ENCODE assay signal across 21 cellular contexts in the genomic region with DNA sequence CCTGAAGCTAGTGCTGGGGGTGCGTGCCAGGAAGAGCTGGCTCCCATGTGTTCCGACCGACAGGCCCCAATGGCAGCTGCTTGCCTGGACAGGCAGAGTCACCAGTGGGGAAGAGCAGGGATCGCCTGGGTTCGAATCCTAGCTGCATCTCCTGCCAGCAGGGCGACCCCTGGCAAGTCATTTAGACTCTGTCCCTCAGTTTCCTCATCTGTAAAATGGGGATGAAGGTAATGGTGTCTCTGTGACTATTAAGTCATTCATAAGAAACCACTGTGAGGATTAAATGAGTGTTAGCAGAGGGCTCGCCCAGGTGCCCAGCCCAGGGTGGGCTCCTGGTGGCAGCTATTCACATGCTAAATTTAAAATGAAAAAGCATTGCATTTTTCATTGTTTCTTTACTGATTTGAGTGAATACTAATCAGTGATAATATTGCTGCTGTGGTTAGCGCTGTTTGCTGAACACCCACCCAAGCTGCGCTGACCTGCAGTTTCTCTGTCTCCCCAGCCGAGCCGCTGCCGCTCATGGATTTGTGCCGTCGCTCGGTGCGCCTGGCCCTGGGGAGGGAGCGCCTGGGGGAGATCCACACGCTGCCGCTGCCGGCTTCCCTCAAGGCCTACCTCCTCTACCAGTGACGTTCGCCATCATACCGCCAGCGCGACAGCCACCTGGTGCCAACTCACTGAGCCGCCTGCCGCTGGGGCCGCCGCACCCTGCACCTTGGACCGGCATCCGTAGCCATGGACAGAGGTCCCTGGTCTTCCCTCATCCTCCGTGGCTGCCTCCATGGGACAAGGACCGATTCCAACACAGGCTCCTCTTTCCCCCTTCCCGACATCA.
DNase-seq lines count a peak whose midpoint lies in the region; ATAC-seq, FAIRE-seq and TF ChIP-seq lines count a peak whose summit lies in the region.
"Had no signal": no experiment of that assay in that cellular context is flagged by ENCODE, and none has a peak within 500 bp of the region (broad histone marks: within the 10 kb centered on the region; RNA-seq: fewer than 3 reads in every experiment).

No MANE protein-coding gene starts in this region.

- no peaks in the 10 kb centered on the region for H3K36me3 Mint-ChIP-seq in neural crest cell (ENCODE audit: low read depth)
- H3K36me3 Mint-ChIP-seq: CD4-positive, alpha-beta memory T cell had no signal

- H3K14ac ChIP-seq in IMR-90 (replicated peaks; ENCODE audit: low read depth, low read length), result no peak overlapping the region
- H3K14ac ChIP-seq in H1 (ENCODE audit: insufficient read length), result no peak overlapping the region

- H2AFZ ChIP-seq in IMR-90 (replicated peaks; ENCODE audit: low read length, poor library complexity), result peak overlapping the region; percentile 72
- no peak overlapping the region for H2AFZ ChIP-seq in H1 (ENCODE audit: low read length)
- no peak overlapping the region for H2AFZ ChIP-seq in mammary epithelial cell (ENCODE audit: low read depth, low read length)
- H2AFZ ChIP-seq: GM23338 had no signal

- H3K18ac ChIP-seq in IMR-90 (ENCODE audit: low read depth, low read length) (no peak overlapping the region), H1 (ENCODE audit: extremely low read depth, low read length) (no peak overlapping the region)

- H2BK20ac ChIP-seq in IMR-90 (ENCODE audit: low read depth, low read length) (no peak overlapping the region), H1 (ENCODE audit: low read length) (no peak overlapping the region)

- no peak overlapping the region for H3K23ac ChIP-seq in IMR-90 (ENCODE audit: low read depth, low read length)
- no peak overlapping the region for H3K23ac ChIP-seq in H1 (ENCODE audit: insufficient read length)

- peaks cover 2% of the 10 kb centered on the region for H3K27me3 Mint-ChIP-seq in neural crest cell (ENCODE audit: low read depth)
- H3K27me3 Mint-ChIP-seq: CD4-positive, alpha-beta memory T cell; IgD-negative memory B cell had no signal

- TF ChIP-seq POLR2A in IMR-90 (IDR thresholded peaks at IDR 0.05; ENCODE audit: low read depth, low read length) (no peak), H1 (IDR thresholded peaks at IDR 0.05; ENCODE audit: control extremely low read depth in 1 of 2, low read depth in 2 of 2, low read length in 2 of 2) (no peak)

- H4K20me1 ChIP-seq in BLaER1 (peaks cover 9% of the 10 kb centered on the region; the same call in 1 of the 2 replicates), IMR-90 (ENCODE audit: insufficient read depth, low read length) (peaks cover 58% of the 10 kb centered on the region), H1 (replicated peaks in 1 of 2; ENCODE audit: control insufficient read depth in 1 of 2, insufficient read depth in 2 of 2, low read length in 2 of 2) (peaks cover 0 to 1% of the 10 kb centered on the region in 2 experiments), mammary epithelial cell (ENCODE audit: insufficient read depth, low read length) (peaks cover 1% of the 10 kb centered on the region)

- no peak for FAIRE-seq in H1 (lab: Jason Lieb, UNC)
- FAIRE-seq: A204.1 had no signal

- H3K4me1 Mint-ChIP-seq in neural crest cell, result peaks cover 13% of the 10 kb centered on the region

- H4K8ac ChIP-seq in IMR-90 (ENCODE audit: low read depth in 2 of 2, low read length in 2 of 2) (no peak overlapping the region), H1 (ENCODE audit: extremely low read depth, insufficient read depth, low read length) (peak overlapping the region; percentile 42; the same call in 1 of the 2 replicates)

- H3K27me3 ChIP-seq in BLaER1, result no peaks in the 10 kb centered on the region
- no peaks in the 10 kb centered on the region for H3K27me3 ChIP-seq in IMR-90 (ENCODE audit: control insufficient read depth, insufficient read depth, low read length)
- no peaks in the 10 kb centered on the region for H3K27me3 ChIP-seq in H1 (replicated peaks in 1 of 4; ENCODE audit: control insufficient read depth in 3 of 4, extremely low read depth in 1 of 4, insufficient read depth in 3 of 4, low read length in 3 of 4)
- H3K27me3 ChIP-seq in mammary epithelial cell (ENCODE audit: insufficient read depth, low read length), result no peaks in the 10 kb centered on the region

- H2AK5ac ChIP-seq in IMR-90 (ENCODE audit: low read depth, low read length), result no peak overlapping the region
- no peak overlapping the region for H2AK5ac ChIP-seq in H1 (ENCODE audit: low read depth, low read length)

- TF ChIP-seq CTCF in IMR-90 (conservative IDR thresholded peaks at IDR 0.05; ENCODE audit: low read depth, low read length) (no peak), H1 (IDR thresholded peaks at IDR 0.05; ENCODE audit: control extremely low read depth in 1 of 3, insufficient read depth in 1 of 3, low read depth in 1 of 3, low read length in 3 of 3) (no peak), neural crest cell (conservative IDR thresholded peaks at IDR 0.05) (no peak), mammary epithelial cell (conservative IDR thresholded peaks at IDR 0.05 in 1 of 2, IDR thresholded peaks at IDR 0.05 in 1 of 2; ENCODE audit: extremely low read depth in 1 of 2, insufficient read depth in 1 of 2, low read depth in 1 of 2, low read length in 2 of 2) (no peak)

- H2BK12ac ChIP-seq in H1 (ENCODE audit: low read depth, low read length), result no peak overlapping the region

- in situ Hi-C loops in IMR-90 (cut with MboI; ENCODE audit: low sequenced_read_pairs), result no loop called here
- in situ Hi-C loops in mammary epithelial cell (cut with MboI; ENCODE audit: low sequenced_read_pairs in 2 of 2), result loop anchor here in 1 of 2 donors (25.0 kb wide), 1 partner anchor 105 kb away; no protein-coding TSS in a partner anchor

- no peak overlapping the region for H3K4me3 ChIP-seq in BLaER1
- no peak overlapping the region for H3K4me3 ChIP-seq in IMR-90 (ENCODE audit: insufficient read depth, low read depth, low read length)
- no peak overlapping the region for H3K4me3 ChIP-seq in H1 (ENCODE audit: extremely low read depth in 1 of 4, insufficient read depth in 2 of 4, low read depth in 3 of 4, low read length in 4 of 4)
- H3K4me3 ChIP-seq in mammary epithelial cell (replicated peaks in 1 of 3; ENCODE audit: insufficient read depth in 1 of 3, low read depth in 2 of 3, low read length in 3 of 3), result no peak overlapping the region
- H3K4me3 ChIP-seq: GM23338 had no signal

- no peak for ATAC-seq in IMR-90 (ENCODE audit: low read depth)
- ATAC-seq in GM18519 (IDR thresholded peaks at IDR 0.05; ENCODE audit: low FRiP score, unreplicated experiment), result no peak
- no peak for ATAC-seq in HG02678 (IDR thresholded peaks at IDR 0.05; ENCODE audit: unreplicated experiment)
- ATAC-seq: GM23338, SK-N-SH treated with all-trans-retinoic acid at 6 μM for 48 hours had no signal

- H2BK15ac ChIP-seq in IMR-90 (ENCODE audit: low read depth, low read length), result no peak overlapping the region
- no peak overlapping the region for H2BK15ac ChIP-seq in H1 (ENCODE audit: low read length)

- peaks cover 23% of the 10 kb centered on the region for H3K9me1 ChIP-seq in IMR-90 (ENCODE audit: insufficient read depth, low read length)

- H3K56ac ChIP-seq in IMR-90 (ENCODE audit: extremely low read depth, insufficient read depth, low read length) (no peak overlapping the region), H1 (replicated peaks; ENCODE audit: insufficient read length, low read depth, low read length) (no peak overlapping the region)

- no peaks in the 10 kb centered on the region for H3K79me2 ChIP-seq in H1 (ENCODE audit: control insufficient read depth in 1 of 2, insufficient read depth in 2 of 2, low read length in 2 of 2)
- peaks cover 16% of the 10 kb centered on the region for H3K79me2 ChIP-seq in mammary epithelial cell (ENCODE audit: insufficient read depth, low read length)

- no peaks in the 10 kb centered on the region for H3K9me3 Mint-ChIP-seq in neural crest cell
- H3K9me3 Mint-ChIP-seq: CD4-positive, alpha-beta memory T cell; GM23338; IgD-negative memory B cell had no signal

- CTCF ChIA-PET in IMR-90 (lab: Yijun Ruan, JAX), result no interaction called here
- CTCF ChIA-PET in H1 (lab: Charles Lee; ENCODE audit: partially characterized antibody), result interaction anchor here (0.6 to 1.7 kb wide), 4 partner anchors 12 to 76 kb away, joined by 3 to 4 read pairs (median 3); no protein-coding TSS in a partner anchor
- CTCF ChIA-PET in mammary epithelial cell (lab: Charles Lee; ENCODE audit: low non-redundant PET), result interaction anchor here (0.6 kb wide), 1 partner anchor 93 kb away, joined by 3 read pairs; no protein-coding TSS in a partner anchor

- H3K23me2 ChIP-seq in H1 (ENCODE audit: low read depth, low read length), result no peaks in the 10 kb centered on the region

- 94% methylated on average over 19 of the region's 34 CpGs; no CpG with 5 or more reads in 1 of the 2 experiments for WGBS in IMR-90 (ENCODE audit: extremely low coverage in 2 of 2, insufficient read length in 1 of 2), 2 experiments
- WGBS in H1 (ENCODE audit: extremely low coverage in 1 of 2, insufficient coverage in 1 of 2, insufficient read length in 1 of 2, insufficient replicate concordance in 2 of 2, low coverage in 1 of 2, low lambda C conversion rate in 2 of 2, missing lambda C conversion rate in 1 of 2), 2 experiments, result 92% methylated on average over 33 of the region's 34 CpGs; no CpG with 5 or more reads in 1 of the 2 experiments
- 97% methylated on average over 34 of the region's 34 CpGs for WGBS in mammary epithelial cell (ENCODE audit: low coverage, missing lambda C conversion rate)

- dilution Hi-C loops in IMR-90 (cut with HindIII; ENCODE audit: low sequenced_read_pairs, unreplicated experiment) (no loop called here), mammary epithelial cell (cut with HindIII; ENCODE audit: low sequenced_read_pairs) (no loop called here)

- H3K4me3 Mint-ChIP-seq in neural crest cell, result no peak overlapping the region
- H3K4me3 Mint-ChIP-seq: CD4-positive, alpha-beta memory T cell; GM23338; IgD-negative memory B cell had no signal

- no peak for TF ChIP-seq RAD21 in IMR-90 (IDR thresholded peaks at IDR 0.05; ENCODE audit: low read length)
- TF ChIP-seq RAD21 in H1 (IDR thresholded peaks at IDR 0.05 in 1 of 2, conservative IDR thresholded peaks at IDR 0.05 in 1 of 2; ENCODE audit: low read depth in 2 of 2, low read length in 2 of 2), result no peak

- no peak overlapping the region for H2AK9ac ChIP-seq in IMR-90 (replicated peaks; ENCODE audit: low read depth, low read length, poor library complexity)

- intact Hi-C loops in IMR-90 (cut with micrococcal nuclease) (no loop called here), mammary epithelial cell (cut with micrococcal nuclease) (no loop called here)

- peaks cover 14 to 65% of the 10 kb centered on the region in 2 experiments for H3K79me1 ChIP-seq in IMR-90 (ENCODE audit: low read depth in 1 of 2, low read length in 2 of 2)
- no peaks in the 10 kb centered on the region; the same call in 1 of the 2 replicates for H3K79me1 ChIP-seq in H1 (ENCODE audit: low read depth, low read length)

- peak overlapping the region; percentile 35 for H3K27ac Mint-ChIP-seq in neural crest cell (ENCODE audit: unreplicated experiment)
- H3K27ac Mint-ChIP-seq: GM23338, IgD-negative memory B cell had no signal

- H2BK120ac ChIP-seq in IMR-90 (ENCODE audit: low read depth, low read length) (no peak overlapping the region), H1 (replicated peaks; ENCODE audit: low read depth, low read length) (no peak overlapping the region)

- BruUV-seq in IMR-90 (replicated peaks; lab: Mats Ljungman, UMichigan) (no TSS peak), mammary epithelial cell (replicated peaks; lab: Mats Ljungman, UMichigan) (no TSS peak)

- DNase-seq in IMR-90 (no peak), H1 (ENCODE audit: low read depth in 1 of 2, low spot score in 2 of 2) (no peak), neural crest cell (ENCODE audit: low read depth, low spot score) (no peak), mammary epithelial cell (no peak), mucosa of gallbladder (ENCODE audit: low spot score) (no peak)
- DNase-seq: C1 segment of cervical spinal cord; CD4-positive, alpha-beta memory T cell; COR-L47; DMS53; HCEC 1CT; Karpas-422; NCI-H1105 treated with DMSO at 0.1 percent for 48 hours; NCI-H2029; NCI-H526 treated with DMSO at 0.1 percent for 48 hours had no signal

- H3K9ac ChIP-seq in BLaER1 (no peak overlapping the region), IMR-90 (ENCODE audit: low read depth, low read length) (no peak overlapping the region), H1 (replicated peaks in 1 of 4; ENCODE audit: extremely low read depth in 1 of 4, low read depth in 3 of 4, low read length in 3 of 4) (no peak overlapping the region), mammary epithelial cell (ENCODE audit: insufficient read depth, low read length) (no peak overlapping the region)

- H3K9me3 ChIP-seq in BLaER1 (no peaks in the 10 kb centered on the region), IMR-90 (ENCODE audit: control insufficient read depth, insufficient read depth, low read length) (no peaks in the 10 kb centered on the region), H1 (ENCODE audit: insufficient read depth in 2 of 2, low read depth in 1 of 2, low read length in 1 of 2) (no peaks in the 10 kb centered on the region), mammary epithelial cell (replicated peaks; ENCODE audit: insufficient read depth, low read length) (no peaks in the 10 kb centered on the region)

- POLR2A ChIA-PET in IMR-90 (lab: Charles Lee; ENCODE audit: unreplicated experiment), result no interaction called here
- POLR2A ChIA-PET in H1 (lab: Charles Lee; ENCODE audit: partially characterized antibody), result interaction anchor here (0.9 to 1.0 kb wide), 2 partner anchors 15 to 17 kb away, joined by 3 read pairs; no protein-coding TSS in a partner anchor

- no peak overlapping the region for H4K5ac ChIP-seq in IMR-90 (ENCODE audit: low read depth, low read length)
- no peak overlapping the region for H4K5ac ChIP-seq in H1 (ENCODE audit: insufficient read length, low read depth, low read length)

- H3K4me2 ChIP-seq in BLaER1, result peak overlapping the region; percentile 66
- no peak overlapping the region for H3K4me2 ChIP-seq in IMR-90 (ENCODE audit: low read depth, low read length)
- H3K4me2 ChIP-seq in H1 (ENCODE audit: insufficient read depth in 1 of 2, low read depth in 2 of 2, low read length in 2 of 2), result no peak overlapping the region
- H3K4me2 ChIP-seq in mammary epithelial cell (ENCODE audit: insufficient read depth, low read depth, low read length), result no peak overlapping the region
- H3K4me2 ChIP-seq: GM23338 had no signal

- H3K4me1 ChIP-seq in BLaER1, result peaks cover 91% of the 10 kb centered on the region
- peaks cover 3% of the 10 kb centered on the region; the same call in 1 of the 2 replicates for H3K4me1 ChIP-seq in IMR-90 (ENCODE audit: control insufficient read depth, insufficient read depth, low read length)
- H3K4me1 ChIP-seq in H1 (replicated peaks in 1 of 4; ENCODE audit: control insufficient read depth in 3 of 4, insufficient read depth in 4 of 4, low read length in 3 of 4), result no peaks in the 10 kb centered on the region; a peak in 2 of 7 replicates
- peaks cover 10% of the 10 kb centered on the region for H3K4me1 ChIP-seq in mammary epithelial cell (ENCODE audit: insufficient read depth, low read length)

- H3K27ac ChIP-seq in BLaER1 (no peak overlapping the region), IMR-90 (ENCODE audit: insufficient read depth, low read length) (no peak overlapping the region), H1 (ENCODE audit: low read depth, low read length) (no peak overlapping the region), mammary epithelial cell (ENCODE audit: insufficient read depth, low read depth, low read length) (no peak overlapping the region)

- H4K91ac ChIP-seq in IMR-90 (ENCODE audit: insufficient read depth, low read depth, low read length) (no peak overlapping the region), H1 (replicated peaks; ENCODE audit: insufficient read length, low read length) (no peak overlapping the region)

- TF ChIP-seq EP300 in H1 (IDR thresholded peaks at IDR 0.05; ENCODE audit: borderline replicate concordance in 1 of 2, low read depth in 2 of 2, low read length in 2 of 2), result no peak

- H2BK5ac ChIP-seq in IMR-90 (ENCODE audit: low read depth, low read length, poor library complexity, severe bottlenecking) (no peak overlapping the region), H1 (ENCODE audit: low read depth, low read length) (no peak overlapping the region)

- no peaks in the 10 kb centered on the region for H3K36me3 ChIP-seq in BLaER1
- peaks cover 16% of the 10 kb centered on the region for H3K36me3 ChIP-seq in IMR-90 (ENCODE audit: control insufficient read depth, insufficient read depth, low read length)
- H3K36me3 ChIP-seq in H1 (ENCODE audit: control insufficient read depth in 2 of 4, insufficient read depth in 4 of 4, low read length in 3 of 4), result no peaks in the 10 kb centered on the region
- no peaks in the 10 kb centered on the region for H3K36me3 ChIP-seq in mammary epithelial cell (ENCODE audit: insufficient read depth, low read length)

- H3K4ac ChIP-seq in IMR-90 (ENCODE audit: low read depth, low read length), result no peak overlapping the region
- no peak overlapping the region for H3K4ac ChIP-seq in H1 (replicated peaks; ENCODE audit: insufficient read length, low read depth, low read length)
